19 cellular contexts compared by ENCODE assay signal in genomic region chr12:40315375-40315774, GRCh38.
DNase-seq lines count a peak whose midpoint lies in the region; ATAC-seq, FAIRE-seq and TF ChIP-seq lines count a peak whose summit lies in the region.
"Had no signal": no experiment of that assay in that cellular context is flagged by ENCODE, and none has a peak within 500 bp of the region (broad histone marks: within the 10 kb centered on the region; RNA-seq: fewer than 3 reads in every experiment).

No MANE protein-coding gene starts in this region.

- peak; percentile 67 for FAIRE-seq in GM19239 (lab: Jason Lieb, UNC)
- FAIRE-seq: A204.1, K562 had no signal

- H3K36me3 ChIP-seq in OCI-LY3 (replicated peaks; ENCODE audit: low read depth, low read length) = peaks cover 11% of the 10 kb centered on the region
- H3K36me3 ChIP-seq: BLaER1 had no signal

- H3K9me3 Mint-ChIP-seq in activated B cell treated with CpG ODN at 0.5 μM for 24 hours = no peaks in the 10 kb centered on the region
- no peaks in the 10 kb centered on the region for H3K9me3 Mint-ChIP-seq in stimulated activated memory B cell treated with anti-CD40 and anti-IgM and Interleukin-4, amounts not matched to agents 10 μg/mL and 1 μg/mL and 100 μg/mL, for 72 hours
- H3K9me3 Mint-ChIP-seq: CD14-positive monocyte; CD4-positive, alpha-beta memory T cell; GM23338 had no signal

- no peak overlapping the region for H2AFZ ChIP-seq in OCI-LY3 (ENCODE audit: low read depth, low read length)
- H2AFZ ChIP-seq: GM23338 had no signal

- peak overlapping the region; percentile 80 for H3K4me2 ChIP-seq in OCI-LY3 (ENCODE audit: low read length)
- H3K4me2 ChIP-seq: BLaER1, GM23338 had no signal

- no peaks in the 10 kb centered on the region for H4K20me1 ChIP-seq in OCI-LY3 (ENCODE audit: insufficient read depth, low read length)
- H4K20me1 ChIP-seq: BLaER1 had no signal

- CTCF ChIA-PET in activated B cell treated with CpG ODN at 0.5 μM for 24 hours (lab: Charles Lee) = interaction anchor here (0.8 to 4.8 kb wide), 5 partner anchors 29 to 304 kb away, joined by 3 to 54 read pairs (median 3); no protein-coding TSS in a partner anchor

- H3K36me3 Mint-ChIP-seq in activated B cell treated with CpG ODN at 0.5 μM for 24 hours (ENCODE audit: low read depth) = peaks cover 37% of the 10 kb centered on the region
- H3K36me3 Mint-ChIP-seq in stimulated activated memory B cell treated with anti-CD40 and anti-IgM and Interleukin-4, amounts not matched to agents 10 μg/mL and 1 μg/mL and 100 μg/mL, for 72 hours = peaks cover 18% of the 10 kb centered on the region
- H3K36me3 Mint-ChIP-seq: CD4-positive, alpha-beta memory T cell had no signal

- H3K27ac ChIP-seq in OCI-LY3 (ENCODE audit: low read length) = peak overlapping the region; percentile 93
- H3K27ac ChIP-seq: BLaER1, HL-60 had no signal

- peak overlapping the region; percentile 13; the same call in 1 of the 2 replicates for H3K9ac ChIP-seq in OCI-LY3 (ENCODE audit: low read length)
- H3K9ac ChIP-seq: BLaER1 had no signal

- DNase-seq in GM19239 (ENCODE audit: insufficient read length, low spot score) (no peak), activated B cell treated with CpG ODN at 0.5 μM for 24 hours (no peak), GM19240 (ENCODE audit: insufficient read length, low spot score) (no peak)
- DNase-seq: CD4-positive, alpha-beta memory T cell; DMS153; DMS79; GDM1; H7; IMR-90 had no signal

- peaks cover 35% of the 10 kb centered on the region for H3K4me1 Mint-ChIP-seq in activated B cell treated with CpG ODN at 0.5 μM for 24 hours
- H3K4me1 Mint-ChIP-seq in stimulated activated memory B cell treated with anti-CD40 and anti-IgM and Interleukin-4, amounts not matched to agents 10 μg/mL and 1 μg/mL and 100 μg/mL, for 72 hours = peaks cover 29% of the 10 kb centered on the region
- H3K4me1 Mint-ChIP-seq: CD14-positive monocyte; CD4-positive, alpha-beta memory T cell; GM23338 had no signal

- ATAC-seq in activated B cell treated with CpG ODN at 0.5 μM for 24 hours (ENCODE audit: low read depth) = no peak
- no peak for ATAC-seq in stimulated activated memory B cell treated with anti-CD40 and anti-IgM and Interleukin-4, amounts not matched to agents 10 μg/mL and 1 μg/mL and 100 μg/mL, for 72 hours
- ATAC-seq in HG02973 (IDR thresholded peaks at IDR 0.05; ENCODE audit: unreplicated experiment) = no peak
- no peak for ATAC-seq in HG03196 (IDR thresholded peaks at IDR 0.05; ENCODE audit: unreplicated experiment)
- ATAC-seq: GM23338, K562 had no signal

- H3K9me3 ChIP-seq in OCI-LY3 (ENCODE audit: insufficient read depth, low read length) = no peaks in the 10 kb centered on the region
- H3K9me3 ChIP-seq: BLaER1 had no signal

- no peaks in the 10 kb centered on the region for H3K79me2 ChIP-seq in OCI-LY3 (ENCODE audit: low read length)

- TF ChIP-seq CTCF in OCI-LY3 (IDR thresholded peaks at IDR 0.05; ENCODE audit: low read depth, low read length) = no peak
- no peak for TF ChIP-seq CTCF in activated B cell treated with CpG ODN at 0.5 μM for 24 hours (IDR thresholded peaks at IDR 0.05)

- H3K4me3 ChIP-seq in OCI-LY3 (ENCODE audit: low read length) = 0 out of 2 replicates have a peak overlapping the region, but pooled peaks have one; percentile 9
- H3K4me3 ChIP-seq: BLaER1, GM23338, K562 had no signal

- H3K4me3 Mint-ChIP-seq in activated B cell treated with CpG ODN at 0.5 μM for 24 hours = no peak overlapping the region
- H3K4me3 Mint-ChIP-seq in stimulated activated memory B cell treated with anti-CD40 and anti-IgM and Interleukin-4, amounts not matched to agents 10 μg/mL and 1 μg/mL and 100 μg/mL, for 72 hours = peak overlapping the region; percentile 18
- H3K4me3 Mint-ChIP-seq: CD14-positive monocyte; CD4-positive, alpha-beta memory T cell; GM23338 had no signal

- POLR2A ChIA-PET in activated B cell treated with CpG ODN at 0.5 μM for 24 hours (lab: Charles Lee) = interaction anchor here (1.2 to 5.3 kb wide), 4 partner anchors 10 to 91 kb away, joined by 3 to 37 read pairs (median 4); partner anchors contain the start of gene LRRK2

- H3K27ac Mint-ChIP-seq in activated B cell treated with CpG ODN at 0.5 μM for 24 hours = peak overlapping the region; percentile 92
- H3K27ac Mint-ChIP-seq in stimulated activated memory B cell treated with anti-CD40 and anti-IgM and Interleukin-4, amounts not matched to agents 10 μg/mL and 1 μg/mL and 100 μg/mL, for 72 hours = peak overlapping the region; percentile 79
- H3K27ac Mint-ChIP-seq: CD14-positive monocyte; CD4-positive, alpha-beta memory T cell; GM23338 had no signal

- peaks cover 47% of the 10 kb centered on the region for H3K4me1 ChIP-seq in OCI-LY3 (ENCODE audit: low read length)
- H3K4me1 ChIP-seq: BLaER1 had no signal

- H3K27me3 ChIP-seq in OCI-LY3 (ENCODE audit: low read depth, low read length) = no peaks in the 10 kb centered on the region
- H3K27me3 ChIP-seq: BLaER1 had no signal

- no peaks in the 10 kb centered on the region for H3K27me3 Mint-ChIP-seq in activated B cell treated with CpG ODN at 0.5 μM for 24 hours
- no peaks in the 10 kb centered on the region for H3K27me3 Mint-ChIP-seq in stimulated activated memory B cell treated with anti-CD40 and anti-IgM and Interleukin-4, amounts not matched to agents 10 μg/mL and 1 μg/mL and 100 μg/mL, for 72 hours
- H3K27me3 Mint-ChIP-seq: CD4-positive, alpha-beta memory T cell had no signal

- intact Hi-C loops in activated B cell treated with CpG ODN at 0.5 μM for 24 hours (cut with micrococcal nuclease) = no loop called here
